30 cellular contexts compared by ENCODE assay signal in genomic region chr14:22249775-22250174, GRCh38.
"Had no signal": no experiment of that assay in that cellular context is flagged by ENCODE, and none has a peak within 500 bp of the region (broad histone marks: within the 10 kb centered on the region; RNA-seq: fewer than 3 reads in every experiment).

No MANE protein-coding gene starts in this region.

- H3K36me3 ChIP-seq: adrenal gland, ascending aorta, cardiac muscle cell had no signal

- H3K9me3 ChIP-seq: adrenal gland, ascending aorta had no signal

- H3K27me3 ChIP-seq: adrenal gland, ascending aorta, cardiac muscle cell had no signal

- H3K4me1 ChIP-seq: adrenal gland, ascending aorta had no signal

- H3K4me3 ChIP-seq: adrenal gland, ascending aorta, cardiac muscle cell had no signal

- H3K27ac ChIP-seq: adrenal gland, ascending aorta, cardiac muscle cell, VCaP had no signal

- FAIRE-seq: TTC549 had no signal

- DNase-seq: activated B cell treated with CpG ODN at 0.5 μM for 24 hours; activated CD4-positive, alpha-beta memory T cell treated with anti-CD3 and anti-CD28 coated beads for 36 hours; activated CD4-positive, alpha-beta T cell treated with anti-CD3 and anti-CD28 coated beads for 4 hours; activated CD4-positive, alpha-beta T cell treated with anti-CD3 and anti-CD28 coated beads, Interleukin-2, amount 10 ng/mL, durations not matched to agents 24 days and 14 days; activated CD4-positive, alpha-beta T cell treated with anti-CD3 and anti-CD28 coated beads, Interleukin-2, amount 50 U/mL, for 1 hour; activated CD4-positive, alpha-beta T cell treated with anti-CD3 and anti-CD28 coated beads, Interleukin-2, amount 50 U/mL, for 4 hours; activated CD4-positive, CD25-positive, alpha-beta regulatory T cell treated with anti-CD3 and anti-CD28 coated beads, Interleukin-2, amount 50 U/mL, for 72 hours; activated CD8-positive, alpha-beta memory T cell treated with anti-CD3 and anti-CD28 coated beads, Interleukin-2, amount 50 U/mL, for 4 hours; activated CD8-positive, alpha-beta T cell treated with anti-CD3 and anti-CD28 coated beads for 36 hours; activated effector memory CD4-positive, alpha-beta T cell treated with anti-CD3 and anti-CD28 coated beads, Interleukin-2, amount 50 U/mL, for 16 hours; activated gamma-delta T cell treated with Interleukin-2 at 50 U/mL for 16 hours; activated naive CD4-positive, alpha-beta T cell; activated naive CD4-positive, alpha-beta T cell treated with anti-CD3 and anti-CD28 coated beads for 36 hours; activated naive CD4-positive, alpha-beta T cell treated with anti-CD3 and anti-CD28 coated beads, Interleukin-2, amount 50 U/mL, for 16 hours; activated naive CD8-positive, alpha-beta T cell treated with anti-CD3 and anti-CD28 coated beads for 36 hours; activated T-cell treated with anti-CD3 and anti-CD28 coated beads for 4 hours; activated T-cell treated with anti-CD3 and anti-CD28 coated beads, Interleukin-2, amount 50 U/mL, for 1 hour; activated T-cell treated with anti-CD3 and anti-CD28 coated beads, Interleukin-2, amount 50 U/mL, for 4 hours; activated T-cell treated with anti-CD3 and anti-CD28 coated beads, Interleukin-2, amount 50 U/mL, for 72 hours; adrenal gland; amniotic stem cell; anterior cingulate cortex; caudate nucleus; cerebellar nuclear complex; T-helper 2 cell; T-helper 9 cell had no signal
